Comparison of ENCODE assay signal across 8 cellular contexts in genomic region chr2:86037795-86038192, GRCh38.
DNase-seq lines count a peak whose midpoint lies in the region; TF ChIP-seq lines count a peak whose summit lies in the region.

No MANE protein-coding gene starts in this region.

- H3K4me1 Mint-ChIP-seq in nephron: peaks cover 80% of the 10 kb centered on the region

- H3K9me3 Mint-ChIP-seq in nephron: no peaks in the 10 kb centered on the region

- intact Hi-C loops in A673 (cut with micrococcal nuclease; ENCODE audit: unreplicated experiment): loop anchor here (2.0 kb wide), 1 partner anchor 149 kb away; the partner anchor contains the start of gene ST3GAL5
- intact Hi-C loops in colonic mucosa (cut with DNase I): no loop called here

- POLR2A ChIA-PET in A673 (lab: Charles Lee; ENCODE audit: low non-redundant PET): no interaction called here

- H3K4me3 ChIP-seq in A673 (ENCODE audit: low read depth, low read length, poor library complexity, severe bottlenecking) (no peak overlapping the region), colonic mucosa (no peak overlapping the region)

- H3K4me3 Mint-ChIP-seq in nephron: peak overlapping the region; percentile 49 to 65 (median 59)

- peak overlapping the region; percentile 7 to 41 for H3K9ac ChIP-seq in colonic mucosa (ENCODE audit: low read depth in 2 of 2, low read length in 2 of 2)

- DNase-seq in A673 (ENCODE audit: low spot score): no peak
- DNase-seq in RPMI8226: peak; percentile 55
- no peak for DNase-seq in colonic mucosa
- DNase-seq in DMS79 treated with DMSO at 0.1 percent for 48 hours (lab: John Stamatoyannopoulos, UW): no peak
- DNase-seq in NCI-H146 treated with DMSO at 0.1 percent for 48 hours (lab: John Stamatoyannopoulos, UW; ENCODE audit: unreplicated experiment): no peak
- DNase-seq in hepatic stellate cell (ENCODE audit: low spot score): no peak
- no peak for DNase-seq in stimulated activated CD4-positive, alpha-beta T cell treated with anti-CD3 and anti-CD28 coated beads, Interleukin-1b, Interleukin-23, amount 100 ng/mL, for 48 hours

- H3K36me3 Mint-ChIP-seq in nephron (ENCODE audit: low read depth): peaks cover 76% of the 10 kb centered on the region

- H3K27ac Mint-ChIP-seq in nephron: peak overlapping the region; percentile 98 to 99 (median 99)

- H3K27ac ChIP-seq in A673 (ENCODE audit: low read depth, low read length, poor library complexity, severe bottlenecking) (peak overlapping the region; percentile 77), colonic mucosa (peak overlapping the region; percentile 84)

- TF ChIP-seq CTCF in A673 (conservative IDR thresholded peaks at IDR 0.05; ENCODE audit: low read depth, low read length): no peak
- TF ChIP-seq CTCF in colonic mucosa (IDR thresholded peaks at IDR 0.05): no peak
- no peak for TF ChIP-seq CTCF in nephron (IDR thresholded peaks at IDR 0.05; ENCODE audit: unreplicated experiment in 3 of 3)

- CTCF ChIA-PET in A673 (lab: Charles Lee): interaction anchor here (3.6 kb wide), 1 partner anchor 211 kb away, joined by 28 read pairs; no protein-coding TSS in a partner anchor

- H3K9me3 ChIP-seq in A673 (ENCODE audit: low read depth, low read length, poor library complexity, severe bottlenecking) (no peaks in the 10 kb centered on the region), colonic mucosa (no peaks in the 10 kb centered on the region)

- no peaks in the 10 kb centered on the region for H3K27me3 ChIP-seq in A673 (replicated peaks; ENCODE audit: insufficient read depth, low read depth, low read length, poor library complexity)
- H3K27me3 ChIP-seq in colonic mucosa: no peaks in the 10 kb centered on the region

- no peaks in the 10 kb centered on the region for H3K27me3 Mint-ChIP-seq in nephron (ENCODE audit: low read depth)

- peaks cover 25% of the 10 kb centered on the region for H3K4me1 ChIP-seq in A673 (ENCODE audit: insufficient read depth, low read length, poor library complexity, severe bottlenecking)
- peaks cover 6% of the 10 kb centered on the region for H3K4me1 ChIP-seq in colonic mucosa

- BruUV-seq in A673 (replicated peaks; lab: Mats Ljungman, UMichigan): no TSS peak

- peaks cover 75% of the 10 kb centered on the region for H3K36me3 ChIP-seq in A673 (ENCODE audit: insufficient read depth, low read length, poor library complexity, severe bottlenecking)
- no peaks in the 10 kb centered on the region for H3K36me3 ChIP-seq in colonic mucosa
